Comparison of ENCODE assay signal across 7 cellular contexts in the genomic region with DNA sequence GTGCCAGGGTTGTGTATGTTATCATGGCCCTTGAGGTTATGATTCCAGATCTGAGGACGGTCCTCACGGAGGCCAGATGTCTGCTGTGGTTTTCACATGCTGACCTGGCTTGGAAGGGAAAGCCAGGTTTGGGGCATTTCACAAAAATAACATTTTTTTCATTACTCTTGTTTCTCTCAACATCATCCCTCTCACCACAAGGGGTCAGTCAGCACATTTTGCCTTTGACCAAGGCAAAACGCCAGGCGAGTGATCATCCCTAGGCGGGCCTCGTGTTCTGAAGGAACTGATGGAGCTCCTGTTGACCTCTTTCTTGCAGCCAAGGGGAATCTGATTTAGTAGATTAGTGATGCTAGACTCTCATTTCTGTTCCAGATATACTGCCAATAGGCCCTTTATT.
A peak's percentile ranks its signal among the peaks of the same experiment; 100 is the strongest.
DNase-seq lines count a peak whose midpoint lies in the region; ATAC-seq and TF ChIP-seq lines count a peak whose summit lies in the region.

No MANE protein-coding gene starts in this region.

- no peak for TF ChIP-seq EP300 in SK-N-SH (IDR thresholded peaks at IDR 0.05; ENCODE audit: borderline replicate concordance in 1 of 2, low read depth in 1 of 2, low read length in 1 of 2)

- no peaks in the 10 kb centered on the region for H3K36me3 Mint-ChIP-seq in osteocyte (ENCODE audit: unreplicated experiment)

- no peaks in the 10 kb centered on the region for H3K4me1 Mint-ChIP-seq in osteocyte (ENCODE audit: unreplicated experiment)

- no peak overlapping the region for H2AFZ ChIP-seq in SK-N-SH (ENCODE audit: low read depth)

- no peaks in the 10 kb centered on the region for H3F3A ChIP-seq in SK-N-SH (replicated peaks; ENCODE audit: insufficient read depth)

- H3K9ac ChIP-seq in SK-N-SH, result no peak overlapping the region

- H4K20me1 ChIP-seq in SK-N-SH (ENCODE audit: insufficient read depth), result no peaks in the 10 kb centered on the region

- H3K36me3 ChIP-seq in SK-N-SH (replicated peaks in 1 of 2; ENCODE audit: control insufficient read depth in 1 of 2, insufficient read depth in 2 of 2, low read length in 1 of 2), result no peaks in the 10 kb centered on the region

- ATAC-seq in foreskin keratinocyte (peak; percentile 27), omental fat pad (ENCODE audit: low FRiP score) (no peak), HG02840 (IDR thresholded peaks at IDR 0.05; ENCODE audit: low FRiP score, unreplicated experiment) (no peak)

- CTCF ChIA-PET in SK-N-SH (lab: Yijun Ruan, JAX), result interaction anchor here (0.7 to 1.0 kb wide), 3 partner anchors 8 to 25 kb away, joined by 4 to 5 read pairs (median 4); no protein-coding TSS in a partner anchor

- H3K4me1 ChIP-seq in SK-N-SH (ENCODE audit: control insufficient read depth in 1 of 2, insufficient read depth in 2 of 2, low read depth in 1 of 2, low read length in 1 of 2), result peaks cover 0 to 11% of the 10 kb centered on the region in 2 experiments; a peak in 1 of 4 replicates
- H3K4me1 ChIP-seq in foreskin keratinocyte, result no peaks in the 10 kb centered on the region

- H3K27me3 ChIP-seq in SK-N-SH (ENCODE audit: insufficient read depth) (no peaks in the 10 kb centered on the region), foreskin keratinocyte (peaks cover 12% of the 10 kb centered on the region)

- H3K4me2 ChIP-seq in SK-N-SH, result no peak overlapping the region

- H3K4me3 ChIP-seq in HFF-Myc (replicated peaks; ENCODE audit: low read depth, low read length), result no peak overlapping the region
- H3K4me3 ChIP-seq in SK-N-SH (ENCODE audit: low read depth in 2 of 2, low read length in 1 of 2), result no peak overlapping the region

- H3K9me2 ChIP-seq in SK-N-SH, result no peaks in the 10 kb centered on the region

- H3K27ac ChIP-seq in SK-N-SH (ENCODE audit: low read depth in 2 of 2, low read length in 1 of 2), result no peak overlapping the region
- no peak overlapping the region for H3K27ac ChIP-seq in foreskin keratinocyte

- TF ChIP-seq CTCF in HFF-Myc (IDR thresholded peaks at IDR 0.05; ENCODE audit: low read depth, low read length, missing control alignments) (peak; percentile 65), SK-N-SH (IDR thresholded peaks at IDR 0.05) (peak; percentile 62), foreskin keratinocyte (conservative IDR thresholded peaks at IDR 0.05) (peak; percentile 62), osteocyte (IDR thresholded peaks at IDR 0.05) (peak; percentile 52), omental fat pad (IDR thresholded peaks at IDR 0.05) (peak in 1 of 3 donors; percentile 16)

- DNase-seq in G401 (ENCODE audit: low spot score), result peak; percentile 10
- DNase-seq in HFF-Myc (ENCODE audit: extremely low read depth, low read depth), result peak; percentile 55
- peak; percentile 50 for DNase-seq in SK-N-SH
- peak in 1 of 2 donors; percentile 21 for DNase-seq in foreskin keratinocyte
- no peak for DNase-seq in osteocyte (ENCODE audit: extremely low spot score, unreplicated experiment)
- DNase-seq in omental fat pad (ENCODE audit: low spot score), result no peak

- WGBS in SK-N-SH (ENCODE audit: low lambda C conversion rate), result 68% methylated on average over 6 of the region's 6 CpGs

- no peaks in the 10 kb centered on the region for H3K79me2 ChIP-seq in SK-N-SH (ENCODE audit: insufficient read depth)

- in situ Hi-C loops in G401 (cut with HindIII; ENCODE audit: low sequenced_read_pairs), result no loop called here

- H3K27me3 Mint-ChIP-seq in osteocyte (ENCODE audit: unreplicated experiment), result peaks cover 12% of the 10 kb centered on the region

- no peaks in the 10 kb centered on the region for H3K9me3 ChIP-seq in SK-N-SH

- peak; percentile 57 for TF ChIP-seq RAD21 in SK-N-SH (IDR thresholded peaks at IDR 0.05; ENCODE audit: low read length)

- POLR2A ChIA-PET in SK-N-SH (lab: Yijun Ruan, JAX), result no interaction called here

- no peak overlapping the region for H3K27ac Mint-ChIP-seq in osteocyte (ENCODE audit: unreplicated experiment)

- no peaks in the 10 kb centered on the region for H3K9me3 Mint-ChIP-seq in osteocyte (ENCODE audit: unreplicated experiment)

- no peak overlapping the region for H3K4me3 Mint-ChIP-seq in osteocyte (ENCODE audit: unreplicated experiment)

TF ChIP-seq in SK-N-SH, 30 proteins besides CTCF, POLR2A, EP300 and RAD21:
- TF ChIP-seq GABPA (IDR thresholded peaks at IDR 0.05; ENCODE audit: low read depth) (no peak), SMC3 (IDR thresholded peaks at IDR 0.05; ENCODE audit: low read depth, low read length) (peak; percentile 39), POLR2AphosphoS5 (IDR thresholded peaks at IDR 0.05; ENCODE audit: low read depth, low read length) (no peak)
- TF ChIP-seq, protein P1, sequence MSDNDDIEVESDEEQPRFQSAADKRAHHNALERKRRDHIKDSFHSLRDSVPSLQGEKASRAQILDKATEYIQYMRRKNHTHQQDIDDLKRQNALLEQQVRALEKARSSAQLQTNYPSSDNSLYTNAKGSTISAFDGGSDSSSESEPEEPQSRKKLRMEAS (IDR thresholded peaks at IDR 0.05; ENCODE audit: low read depth), result no peak
TF ChIP-seq in SK-N-SH: peak in this region for 1.

Comparison
In these comparisons a context has a peak if more than half of its experiments do, and no peak if none do; other contexts are left out.
1. DNase-seq: peak in G401 (single experiment), HFF-Myc (single experiment) and SK-N-SH (single experiment); none in osteocyte (single experiment) and omental fat pad (single experiment).